Comparison of ENCODE assay signal across 32 cellular contexts in genomic region chr14:101593411-101594181, GRCh38. TPM values are rescaled to one million over a fixed set of nuclear protein-coding genes. Genes with fewer than 3 reads are reported as not detected.
DNase-seq lines count a peak whose midpoint lies in the region; ATAC-seq and TF ChIP-seq lines count a peak whose summit lies in the region.
"Had no signal": no experiment of that assay in that cellular context is flagged by ENCODE, and none has a peak within 500 bp of the region (broad histone marks: within the 10 kb centered on the region; RNA-seq: fewer than 3 reads in every experiment).

No MANE protein-coding gene starts in this region.

- DNase-seq in amniotic epithelial cell (ENCODE audit: low read depth) (peak; percentile 2), kidney tubule cell (ENCODE audit: low spot score) (peak; percentile 1), EL (no peak)
- DNase-seq in activated CD4-positive, alpha-beta T cell treated with anti-CD3 and anti-CD28 coated beads, Interleukin-2, amount 10 ng/mL, durations not matched to agents 7 days and 5 days: no peak
- DNase-seq: activated CD4-positive, alpha-beta T cell treated with anti-CD3 and anti-CD28 coated beads, Interleukin-2, amount 50 U/mL, for 48 hours; activated gamma-delta T cell treated with Interleukin-2 at 50 U/mL for 16 hours; activated naive CD8-positive, alpha-beta T cell treated with anti-CD3 and anti-CD28 coated beads, Interleukin-2, amount 50 U/mL, for 24 hours; activated T-cell treated with anti-CD3 and anti-CD28 coated beads for 4 hours; CD4-positive, alpha-beta memory T cell; DMS153; effector CD4-positive, alpha-beta T cell; erythroblast; foreskin fibroblast; GDM1; heart right ventricle; Kasumi-1; left ventricle myocardium superior; midbrain; NCI-H1105; NCI-H2029; NCI-H226; nephron progenitor cell; stomach; tibial artery had no signal

- no peak for TF ChIP-seq CTCF in HEK293 (tag by site-specific recombination; IDR thresholded peaks at IDR 0.05)

- peaks cover 0 to 26% (median 10%) of the 10 kb centered on the region in 11 experiments; a peak in 15 of 22 replicates for H3K9me3 ChIP-seq in BLaER1 treated with 17β-estradiol and CSF1 and Interleukin-3, amounts not matched to agents 10 nM and 100 nM (replicated peaks in 1 of 11)
- H3K9me3 ChIP-seq in HEK293 (ENCODE audit: control insufficient read depth, insufficient read depth, low read depth, low read length): no peaks in the 10 kb centered on the region

- H3K27ac Mint-ChIP-seq in activated CD4-positive, alpha-beta T cell treated with anti-CD3 and anti-CD28 coated beads, Interleukin-2, amount 10 ng/mL, durations not matched to agents 7 days and 5 days: no peak overlapping the region
- H3K27ac Mint-ChIP-seq: activated naive CD8-positive, alpha-beta T cell treated with anti-CD3 and anti-CD28 coated beads, Interleukin-2, amount 50 U/mL, for 24 hours; GM23338; nephron progenitor cell; WTC11 had no signal

- no peak overlapping the region for H3K4me3 Mint-ChIP-seq in activated CD4-positive, alpha-beta T cell treated with anti-CD3 and anti-CD28 coated beads, Interleukin-2, amount 10 ng/mL, durations not matched to agents 7 days and 5 days
- H3K4me3 Mint-ChIP-seq: activated naive CD8-positive, alpha-beta T cell treated with anti-CD3 and anti-CD28 coated beads, Interleukin-2, amount 50 U/mL, for 24 hours; GM23338; nephron progenitor cell; WTC11 had no signal

- peaks cover 12% of the 10 kb centered on the region for H3K36me3 Mint-ChIP-seq in activated CD4-positive, alpha-beta T cell treated with anti-CD3 and anti-CD28 coated beads, Interleukin-2, amount 10 ng/mL, durations not matched to agents 7 days and 5 days (ENCODE audit: low read depth)
- H3K36me3 Mint-ChIP-seq: CD4-positive, alpha-beta memory T cell had no signal

- no peaks in the 10 kb centered on the region for H3K27me3 Mint-ChIP-seq in activated CD4-positive, alpha-beta T cell treated with anti-CD3 and anti-CD28 coated beads, Interleukin-2, amount 10 ng/mL, durations not matched to agents 7 days and 5 days
- H3K27me3 Mint-ChIP-seq: activated naive CD8-positive, alpha-beta T cell treated with anti-CD3 and anti-CD28 coated beads, Interleukin-2, amount 50 U/mL, for 24 hours; CD4-positive, alpha-beta memory T cell had no signal

- H3K27me3 ChIP-seq in BLaER1 treated with 17β-estradiol and CSF1 and Interleukin-3, amounts not matched to agents 10 nM and 100 nM: no peaks in the 10 kb centered on the region
- H3K27me3 ChIP-seq: right atrium auricular region had no signal

- ATAC-seq in GM21360 (IDR thresholded peaks at IDR 0.05; ENCODE audit: unreplicated experiment): no peak
- no peak for ATAC-seq in GM21423 (IDR thresholded peaks at IDR 0.05; ENCODE audit: unreplicated experiment)
- ATAC-seq: activated naive CD8-positive, alpha-beta T cell treated with anti-CD3 and anti-CD28 coated beads, Interleukin-2, amount 50 U/mL, for 24 hours; GM23338; heart right ventricle; left ventricle myocardium superior; WTC11 had no signal

- H3K9me3 Mint-ChIP-seq in activated CD4-positive, alpha-beta T cell treated with anti-CD3 and anti-CD28 coated beads, Interleukin-2, amount 10 ng/mL, durations not matched to agents 7 days and 5 days: peaks cover 21% of the 10 kb centered on the region

- peaks cover 31% of the 10 kb centered on the region for H3K4me1 Mint-ChIP-seq in activated CD4-positive, alpha-beta T cell treated with anti-CD3 and anti-CD28 coated beads, Interleukin-2, amount 10 ng/mL, durations not matched to agents 7 days and 5 days
- H3K4me1 Mint-ChIP-seq: GM23338, WTC11 had no signal

- H4K20me1 ChIP-seq in BLaER1 treated with 17β-estradiol and CSF1 and Interleukin-3, amounts not matched to agents 10 nM and 100 nM: no peaks in the 10 kb centered on the region

- peak overlapping the region in 5 of 11 experiments; percentile 90 to 96 (median 95); a peak in 9 of 22 replicates for H3K27ac ChIP-seq in BLaER1 treated with 17β-estradiol and CSF1 and Interleukin-3, amounts not matched to agents 10 nM and 100 nM
- H3K27ac ChIP-seq in HEK293 (ENCODE audit: extremely low read depth, low read depth, low read length): no peak overlapping the region
- H3K27ac ChIP-seq: heart right ventricle, parathyroid adenoma, right atrium auricular region, stomach, tibial artery had no signal

- CTCF ChIA-PET in HEK293 (lab: Yijun Ruan, JAX): no interaction called here
- CTCF ChIA-PET in activated CD4-positive, alpha-beta T cell treated with anti-CD3 and anti-CD28 coated beads, Interleukin-2, amount 10 ng/mL, durations not matched to agents 7 days and 5 days (lab: Charles Lee): no interaction called here

- H3K4me3 ChIP-seq in BLaER1 treated with 17β-estradiol and CSF1 and Interleukin-3, amounts not matched to agents 10 nM and 100 nM: no peak overlapping the region
- no peak overlapping the region for H3K4me3 ChIP-seq in HEK293 (ENCODE audit: low read depth, low read length)
- H3K4me3 ChIP-seq: GM23338, heart right ventricle, right atrium auricular region, stomach, tibial artery had no signal

- peak overlapping the region in 9 of 11 experiments; percentile 15 to 96 (median 47); a peak in 16 of 22 replicates for H3K4me2 ChIP-seq in BLaER1 treated with 17β-estradiol and CSF1 and Interleukin-3, amounts not matched to agents 10 nM and 100 nM
- H3K4me2 ChIP-seq: GM23338 had no signal

- H3K36me3 ChIP-seq in BLaER1 treated with 17β-estradiol and CSF1 and Interleukin-3, amounts not matched to agents 10 nM and 100 nM: no peaks in the 10 kb centered on the region
- H3K36me3 ChIP-seq in HEK293 (ENCODE audit: control insufficient read depth in 2 of 2, insufficient read depth in 1 of 2, low read length in 2 of 2): no peaks in the 10 kb centered on the region
- H3K36me3 ChIP-seq: heart right ventricle, right atrium auricular region, stomach, tibial artery had no signal

- peaks cover 27 to 99% (median 92%) of the 10 kb centered on the region in 10 experiments for H3K4me1 ChIP-seq in BLaER1 treated with 17β-estradiol and CSF1 and Interleukin-3, amounts not matched to agents 10 nM and 100 nM
- no peaks in the 10 kb centered on the region for H3K4me1 ChIP-seq in HEK293 (ENCODE audit: control insufficient read depth, insufficient read depth, low read length)
- H3K4me1 ChIP-seq: parathyroid adenoma, right atrium auricular region, stomach, tibial artery had no signal

- no peak overlapping the region for H3K9ac ChIP-seq in BLaER1 treated with 17β-estradiol and CSF1 and Interleukin-3, amounts not matched to agents 10 nM and 100 nM
- H3K9ac ChIP-seq: parathyroid adenoma had no signal

- POLR2A ChIA-PET in HEK293 (lab: Yijun Ruan, JAX): no interaction called here
- POLR2A ChIA-PET in activated CD4-positive, alpha-beta T cell treated with anti-CD3 and anti-CD28 coated beads, Interleukin-2, amount 10 ng/mL, durations not matched to agents 7 days and 5 days (lab: Charles Lee): no interaction called here

TF ChIP-seq in HEK293, 187 proteins besides CTCF, POLR2A, EP300 and RAD21 (continues in another document):
- TF ChIP-seq RBAK (tag by site-specific recombination; IDR thresholded peaks at IDR 0.05) (no peak), ZSCAN23 (tag by site-specific recombination; IDR thresholded peaks at IDR 0.05) (no peak), ZNF155 (tag by site-specific recombination; IDR thresholded peaks at IDR 0.05) (no peak), ZNF211 (tag by site-specific recombination; IDR thresholded peaks at IDR 0.05; ENCODE audit: low read depth) (no peak), ZNF404 (tag by site-specific recombination; IDR thresholded peaks at IDR 0.05) (no peak)
- TF ChIP-seq, protein P1, sequence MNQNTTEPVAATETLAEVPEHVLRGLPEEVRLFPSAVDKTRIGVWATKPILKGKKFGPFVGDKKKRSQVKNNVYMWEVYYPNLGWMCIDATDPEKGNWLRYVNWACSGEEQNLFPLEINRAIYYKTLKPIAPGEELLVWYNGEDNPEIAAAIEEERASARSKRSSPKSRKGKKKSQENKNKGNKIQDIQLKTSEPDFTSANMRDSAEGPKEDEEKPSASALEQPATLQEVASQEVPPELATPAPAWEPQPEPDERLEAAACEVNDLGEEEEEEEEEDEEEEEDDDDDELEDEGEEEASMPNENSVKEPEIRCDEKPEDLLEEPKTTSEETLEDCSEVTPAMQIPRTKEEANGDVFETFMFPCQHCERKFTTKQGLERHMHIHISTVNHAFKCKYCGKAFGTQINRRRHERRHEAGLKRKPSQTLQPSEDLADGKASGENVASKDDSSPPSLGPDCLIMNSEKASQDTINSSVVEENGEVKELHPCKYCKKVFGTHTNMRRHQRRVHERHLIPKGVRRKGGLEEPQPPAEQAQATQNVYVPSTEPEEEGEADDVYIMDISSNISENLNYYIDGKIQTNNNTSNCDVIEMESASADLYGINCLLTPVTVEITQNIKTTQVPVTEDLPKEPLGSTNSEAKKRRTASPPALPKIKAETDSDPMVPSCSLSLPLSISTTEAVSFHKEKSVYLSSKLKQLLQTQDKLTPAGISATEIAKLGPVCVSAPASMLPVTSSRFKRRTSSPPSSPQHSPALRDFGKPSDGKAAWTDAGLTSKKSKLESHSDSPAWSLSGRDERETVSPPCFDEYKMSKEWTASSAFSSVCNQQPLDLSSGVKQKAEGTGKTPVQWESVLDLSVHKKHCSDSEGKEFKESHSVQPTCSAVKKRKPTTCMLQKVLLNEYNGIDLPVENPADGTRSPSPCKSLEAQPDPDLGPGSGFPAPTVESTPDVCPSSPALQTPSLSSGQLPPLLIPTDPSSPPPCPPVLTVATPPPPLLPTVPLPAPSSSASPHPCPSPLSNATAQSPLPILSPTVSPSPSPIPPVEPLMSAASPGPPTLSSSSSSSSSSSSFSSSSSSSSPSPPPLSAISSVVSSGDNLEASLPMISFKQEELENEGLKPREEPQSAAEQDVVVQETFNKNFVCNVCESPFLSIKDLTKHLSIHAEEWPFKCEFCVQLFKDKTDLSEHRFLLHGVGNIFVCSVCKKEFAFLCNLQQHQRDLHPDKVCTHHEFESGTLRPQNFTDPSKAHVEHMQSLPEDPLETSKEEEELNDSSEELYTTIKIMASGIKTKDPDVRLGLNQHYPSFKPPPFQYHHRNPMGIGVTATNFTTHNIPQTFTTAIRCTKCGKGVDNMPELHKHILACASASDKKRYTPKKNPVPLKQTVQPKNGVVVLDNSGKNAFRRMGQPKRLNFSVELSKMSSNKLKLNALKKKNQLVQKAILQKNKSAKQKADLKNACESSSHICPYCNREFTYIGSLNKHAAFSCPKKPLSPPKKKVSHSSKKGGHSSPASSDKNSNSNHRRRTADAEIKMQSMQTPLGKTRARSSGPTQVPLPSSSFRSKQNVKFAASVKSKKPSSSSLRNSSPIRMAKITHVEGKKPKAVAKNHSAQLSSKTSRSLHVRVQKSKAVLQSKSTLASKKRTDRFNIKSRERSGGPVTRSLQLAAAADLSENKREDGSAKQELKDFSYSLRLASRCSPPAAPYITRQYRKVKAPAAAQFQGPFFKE (tag by site-specific recombination; IDR thresholded peaks at IDR 0.05; ENCODE audit: borderline replicate concordance): no peak

RNA-seq across cellular contexts. Expression of gene DIO3, which starts 32.3 kb away (rescaled TPM):
- total RNA-seq in activated CD4-positive, alpha-beta T cell treated with anti-CD3 and anti-CD28 coated beads, Interleukin-2, amount 10 ng/mL, durations not matched to agents 7 days and 5 days: not detected
- total RNA-seq: CD4-positive, alpha-beta memory T cell had no signal

Comparison
In these comparisons a context has a peak if more than half of its experiments do, and no peak if none do; other contexts are left out.
1. DNase-seq: peak in amniotic epithelial cell (single experiment) and kidney tubule cell (single experiment); none in activated CD4-positive, alpha-beta T cell treated with anti-CD3 and anti-CD28 coated beads, Interleukin-2, amount 10 ng/mL, durations not matched to agents 7 days and 5 days (single experiment) and EL (single experiment).